8 cellular contexts compared by ENCODE assay signal in genomic region chr1:205227584-205228006, GRCh38. TPM values are rescaled to one million over a fixed set of nuclear protein-coding genes. Genes with fewer than 3 reads are reported as not detected.
DNase-seq lines count a peak whose midpoint lies in the region; ATAC-seq and TF ChIP-seq lines count a peak whose summit lies in the region.

TMCC2 (plus strand) TSS chr1:205227946; CDS start chr1:205228565, 619 bp downstream.

- peaks cover 0 to 31% (median 28%) of the 10 kb centered on the region in 4 donors for H3K4me1 ChIP-seq in sigmoid colon

- no peak for TF ChIP-seq EP300 in sigmoid colon (IDR thresholded peaks at IDR 0.05)

- peak within 1 kb of the TSS; percentile 58 for H3K4me3 ChIP-seq in iPS-11a (ENCODE audit: low read depth, low read length)
- H3K4me3 ChIP-seq in sigmoid colon, result peak within 1 kb of the TSS; percentile 52 to 71 (median 63)

- no peaks in the 10 kb centered on the region for H3K27me3 ChIP-seq in sigmoid colon

- H3K27ac ChIP-seq in VCaP, result peak within 1 kb of the TSS; percentile 60; the same call in 1 of the 2 replicates
- H3K27ac ChIP-seq in sigmoid colon, result peak within 1 kb of the TSS; percentile 40 to 68 (median 64)

- TF ChIP-seq POLR2A in sigmoid colon (IDR thresholded peaks at IDR 0.05), result no peak

- peak; percentile 60 for ATAC-seq in HG03025 (IDR thresholded peaks at IDR 0.05; ENCODE audit: low FRiP score, unreplicated experiment)
- no peak for ATAC-seq in GM18873 (IDR thresholded peaks at IDR 0.05; ENCODE audit: low FRiP score, unreplicated experiment)

- TF ChIP-seq CTCF in VCaP (conservative IDR thresholded peaks at IDR 0.05) (no peak), sigmoid colon (IDR thresholded peaks at IDR 0.05) (no peak)

- H3K9me3 ChIP-seq in sigmoid colon, result no peaks in the 10 kb centered on the region

- intact Hi-C loops in sigmoid colon (cut with DNase I), result loop anchor here (2.0 kb wide), 1 partner anchor 15 kb away; no protein-coding TSS in a partner anchor

- DNase-seq in EL (peak; percentile 91), NCI-H2171 treated with DMSO at 0.1 percent for 48 hours (lab: John Stamatoyannopoulos, UW) (peak; percentile 95), brain pericyte (ENCODE audit: low read depth, low spot score) (peak; percentile 52), sigmoid colon (peak; percentile 96)

- H3K36me3 ChIP-seq in sigmoid colon, result no peaks in the 10 kb centered on the region

- 0% methylated on average over 43 of the region's 43 CpGs for WGBS in sigmoid colon, 2 donors

RNA-seq across cellular contexts. Expression of gene TMCC2, which starts in this region (rescaled TPM):
- 1 to 10 TPM; 4.3 to 6.4 (median 5.6) TPM for total RNA-seq in sigmoid colon
- 1 to 10 TPM in 1 of 3 donors, not detected in 2; 1.1 TPM for polyA plus RNA-seq in sigmoid colon
